In genomic region chr1:204188959-204189639, GRCh38 we compare ENCODE assay signal across 2 cellular contexts.
TF ChIP-seq lines count a peak whose summit lies in the region.

No MANE protein-coding gene starts in this region.

TF ChIP-seq in GM12891, 5 proteins besides CTCF, POLR2A, EP300 and RAD21:
- no peak for TF ChIP-seq POLR2AphosphoS5 (IDR thresholded peaks at IDR 0.05; ENCODE audit: low read depth, low read length)
- no peak for TF ChIP-seq TAF1 (IDR thresholded peaks at IDR 0.05; ENCODE audit: low read depth, low read length)
- no peak for TF ChIP-seq SPI1 (IDR thresholded peaks at IDR 0.05; ENCODE audit: low read depth, low read length)
- no peak for TF ChIP-seq POU2F2 (IDR thresholded peaks at IDR 0.05; ENCODE audit: low read depth, low read length)
- TF ChIP-seq PAX5 (IDR thresholded peaks at IDR 0.05; ENCODE audit: insufficient read depth, low read length, severe bottlenecking): no peak

TF ChIP-seq in GM12878, 131 proteins besides CTCF, POLR2A, EP300 and RAD21:
- TF ChIP-seq MYB (IDR thresholded peaks at IDR 0.05; ENCODE audit: borderline replicate concordance, low read depth, low read length) (no peak), IKZF1 (conservative IDR thresholded peaks at IDR 0.05) (0 out of 2 replicates have a peak, but pooled peaks have one; percentile 25), SPI1 (IDR thresholded peaks at IDR 0.05; ENCODE audit: borderline replicate concordance, insufficient read depth, low read depth, low read length) (no peak), TARDBP (IDR thresholded peaks at IDR 0.05; ENCODE audit: borderline replicate concordance) (no peak), PAX5 (IDR thresholded peaks at IDR 0.05; ENCODE audit: borderline replicate concordance, low read depth, low read length) (0 out of 2 replicates have a peak, but pooled peaks have one; percentile 16), EZH2 (IDR thresholded peaks at IDR 0.05; ENCODE audit: borderline replicate concordance, control insufficient read depth, low read depth, low read length) (no peak), POLR2AphosphoS5 (IDR thresholded peaks at IDR 0.05; ENCODE audit: low read length) (no peak), USF2 (IDR thresholded peaks at IDR 0.05; ENCODE audit: borderline replicate concordance, low read depth, low read length) (no peak), BMI1 (IDR thresholded peaks at IDR 0.05; ENCODE audit: borderline replicate concordance) (0 out of 2 replicates have a peak, but pooled peaks have one; percentile 40), SUZ12 (IDR thresholded peaks at IDR 0.05; ENCODE audit: unreplicated experiment) (no peak), STAT1 (conservative IDR thresholded peaks at IDR 0.05) (no peak)
